22 cellular contexts compared by ENCODE assay signal in the genomic region with DNA sequence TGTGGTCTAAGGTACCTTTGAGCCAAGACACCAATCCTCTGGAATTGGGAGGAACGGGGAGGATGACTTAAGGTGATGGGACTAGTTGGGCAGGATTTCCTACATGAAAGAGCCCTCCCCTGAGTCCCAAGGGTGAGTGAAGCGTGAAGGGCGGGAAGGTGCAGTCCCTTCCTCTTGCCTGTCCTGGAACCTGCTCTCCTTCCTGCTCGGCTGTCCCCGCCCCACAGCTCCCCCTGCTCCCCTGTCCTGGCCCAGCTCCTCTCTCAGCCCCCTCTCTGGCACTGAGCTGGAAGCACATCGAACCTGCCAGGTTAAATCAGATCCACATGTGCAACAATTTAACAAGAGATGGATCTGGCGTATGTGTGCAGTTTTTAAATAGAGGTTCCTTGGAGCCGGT.
DNase-seq lines count a peak whose midpoint lies in the region; ATAC-seq, FAIRE-seq and TF ChIP-seq lines count a peak whose summit lies in the region.
"Had no signal": no experiment of that assay in that cellular context is flagged by ENCODE, and none has a peak within 500 bp of the region (broad histone marks: within the 10 kb centered on the region; RNA-seq: fewer than 3 reads in every experiment).

No MANE protein-coding gene starts in this region.

- H3K56ac ChIP-seq in mesendoderm (ENCODE audit: low read length), result no peak overlapping the region

- H3K27ac ChIP-seq in BLaER1 treated with 17β-estradiol and CSF1 and Interleukin-3, amounts not matched to agents 10 nM and 100 nM, result no peak overlapping the region
- H3K27ac ChIP-seq in WERI-Rb-1, result no peak overlapping the region
- no peak overlapping the region for H3K27ac ChIP-seq in mesendoderm (ENCODE audit: low read depth, low read length)

- H3K23ac ChIP-seq in mesendoderm (ENCODE audit: low read length), result no peak overlapping the region

- H3K27ac Mint-ChIP-seq in activated naive CD8-positive, alpha-beta T cell treated with anti-CD3 and anti-CD28 coated beads, Interleukin-2, amount 50 U/mL, for 24 hours, result no peak overlapping the region
- H3K27ac Mint-ChIP-seq: B cell; CD4-positive, CD25-positive, alpha-beta regulatory T cell had no signal

- H3K4me3 ChIP-seq in BLaER1 treated with 17β-estradiol and CSF1 and Interleukin-3, amounts not matched to agents 10 nM and 100 nM, result no peak overlapping the region
- H3K4me3 ChIP-seq in WERI-Rb-1 (ENCODE audit: low read depth, low read length) (no peak overlapping the region), mesendoderm (ENCODE audit: low read length) (no peak overlapping the region)
- H3K4me3 ChIP-seq: HAP-1, K562, MG63 had no signal

- H3K9me3 ChIP-seq in BLaER1 treated with 17β-estradiol and CSF1 and Interleukin-3, amounts not matched to agents 10 nM and 100 nM (replicated peaks in 1 of 11), result no peaks in the 10 kb centered on the region
- H3K9me3 ChIP-seq in WERI-Rb-1 (ENCODE audit: severe bottlenecking), result no peaks in the 10 kb centered on the region
- H3K9me3 ChIP-seq: HAP-1, MG63 had no signal

- no peaks in the 10 kb centered on the region for H3K4me1 Mint-ChIP-seq in activated naive CD8-positive, alpha-beta T cell treated with anti-CD3 and anti-CD28 coated beads, Interleukin-2, amount 50 U/mL, for 24 hours
- H3K4me1 Mint-ChIP-seq: B cell; CD4-positive, CD25-positive, alpha-beta regulatory T cell had no signal

- H3K36me3 ChIP-seq in BLaER1 treated with 17β-estradiol and CSF1 and Interleukin-3, amounts not matched to agents 10 nM and 100 nM, result no peaks in the 10 kb centered on the region
- peaks cover 3% of the 10 kb centered on the region; the same call in 1 of the 2 replicates for H3K36me3 ChIP-seq in WERI-Rb-1
- no peaks in the 10 kb centered on the region for H3K36me3 ChIP-seq in mesendoderm (ENCODE audit: control insufficient read depth, insufficient read depth, low read length)
- H3K36me3 ChIP-seq: HAP-1, MG63 had no signal

- no peak overlapping the region for H3K18ac ChIP-seq in mesendoderm (ENCODE audit: low read length)

- no peaks in the 10 kb centered on the region for H3K27me3 ChIP-seq in BLaER1 treated with 17β-estradiol and CSF1 and Interleukin-3, amounts not matched to agents 10 nM and 100 nM
- H3K27me3 ChIP-seq in WERI-Rb-1 (ENCODE audit: insufficient read depth, low read depth, severe bottlenecking) (no peaks in the 10 kb centered on the region), mesendoderm (ENCODE audit: insufficient read depth, low read length, poor library complexity) (no peaks in the 10 kb centered on the region)
- H3K27me3 ChIP-seq: MG63 had no signal

- H3K9me3 Mint-ChIP-seq in activated naive CD8-positive, alpha-beta T cell treated with anti-CD3 and anti-CD28 coated beads, Interleukin-2, amount 50 U/mL, for 24 hours, result no peaks in the 10 kb centered on the region

- H4K20me1 ChIP-seq in BLaER1 treated with 17β-estradiol and CSF1 and Interleukin-3, amounts not matched to agents 10 nM and 100 nM, result peaks cover 0 to 54% (median 0%) of the 10 kb centered on the region in 11 experiments; a peak in 3 of 22 replicates

- H3K9ac ChIP-seq in BLaER1 treated with 17β-estradiol and CSF1 and Interleukin-3, amounts not matched to agents 10 nM and 100 nM, result no peak overlapping the region
- H3K9ac ChIP-seq in mesendoderm (ENCODE audit: low read length), result no peak overlapping the region

- peaks cover 0 to 29% (median 12%) of the 10 kb centered on the region in 10 experiments; a peak in 14 of 20 replicates for H3K4me1 ChIP-seq in BLaER1 treated with 17β-estradiol and CSF1 and Interleukin-3, amounts not matched to agents 10 nM and 100 nM
- no peaks in the 10 kb centered on the region for H3K4me1 ChIP-seq in mesendoderm (ENCODE audit: control insufficient read depth, low read depth, low read length)
- H3K4me1 ChIP-seq: HAP-1 had no signal

- H3K4me3 Mint-ChIP-seq in activated naive CD8-positive, alpha-beta T cell treated with anti-CD3 and anti-CD28 coated beads, Interleukin-2, amount 50 U/mL, for 24 hours, result no peak overlapping the region
- H3K4me3 Mint-ChIP-seq: B cell; CD4-positive, CD25-positive, alpha-beta regulatory T cell had no signal

- peak; percentile 85 for ATAC-seq in esophagus mucosa
- ATAC-seq in activated naive CD8-positive, alpha-beta T cell treated with anti-CD3 and anti-CD28 coated beads, Interleukin-2, amount 50 U/mL, for 24 hours, result no peak
- ATAC-seq in HG03521 (IDR thresholded peaks at IDR 0.05; ENCODE audit: unreplicated experiment), result no peak
- ATAC-seq: K562 had no signal

- peak overlapping the region in 7 of 11 experiments; percentile 1 to 51 (median 40); a peak in 10 of 22 replicates for H3K4me2 ChIP-seq in BLaER1 treated with 17β-estradiol and CSF1 and Interleukin-3, amounts not matched to agents 10 nM and 100 nM
- no peak overlapping the region for H3K4me2 ChIP-seq in mesendoderm (ENCODE audit: low read length)

- H4K5ac ChIP-seq in mesendoderm (ENCODE audit: low read length), result no peak overlapping the region

- WGBS in mesendoderm (ENCODE audit: extremely low coverage, insufficient coverage, low lambda C conversion rate), result no CpG with 5 or more reads among the region's 8 CpGs

- DNase-seq in WERI-Rb-1, result peak; percentile 45
- peak; percentile 28 for DNase-seq in mesendoderm
- DNase-seq in activated naive CD8-positive, alpha-beta T cell treated with anti-CD3 and anti-CD28 coated beads, Interleukin-2, amount 50 U/mL, for 24 hours, result no peak
- DNase-seq in NCI-H2196 (lab: John Stamatoyannopoulos, UW; ENCODE audit: unreplicated experiment), result no peak
- DNase-seq in frontal cortex (ENCODE audit: low spot score in 2 of 2), result no peak
- DNase-seq: CD4-positive, CD25-positive, alpha-beta regulatory T cell; EL; GF-D8; MG63; NCI-H1417 treated with DMSO at 0.1 percent for 48 hours; NCI-H1930; NCI-H345; NCI-H524; SHP77 had no signal

- H3K36me3 Mint-ChIP-seq in activated naive CD8-positive, alpha-beta T cell treated with anti-CD3 and anti-CD28 coated beads, Interleukin-2, amount 50 U/mL, for 24 hours (ENCODE audit: low read depth), result no peaks in the 10 kb centered on the region
- H3K36me3 Mint-ChIP-seq: CD4-positive, CD25-positive, alpha-beta regulatory T cell had no signal

- H2BK5ac ChIP-seq in mesendoderm (ENCODE audit: low read length), result no peak overlapping the region

- no peak overlapping the region for H2BK15ac ChIP-seq in mesendoderm (replicated peaks; ENCODE audit: low read depth)

- no peaks in the 10 kb centered on the region for H3K79me1 ChIP-seq in mesendoderm (ENCODE audit: low read length)

- no peak overlapping the region for H2BK120ac ChIP-seq in mesendoderm (ENCODE audit: low read depth, low read length)

- H3K4ac ChIP-seq in mesendoderm (ENCODE audit: low read depth, low read length), result no peak overlapping the region

- no peak overlapping the region for H4K8ac ChIP-seq in mesendoderm (ENCODE audit: low read depth, low read length)

- no peaks in the 10 kb centered on the region for H3K79me2 ChIP-seq in mesendoderm (ENCODE audit: control insufficient read depth, insufficient read depth, low read length)

- H2AK5ac ChIP-seq in mesendoderm (ENCODE audit: low read length), result no peak overlapping the region

- H3K27me3 Mint-ChIP-seq in activated naive CD8-positive, alpha-beta T cell treated with anti-CD3 and anti-CD28 coated beads, Interleukin-2, amount 50 U/mL, for 24 hours, result peaks cover 2% of the 10 kb centered on the region
- H3K27me3 Mint-ChIP-seq: CD4-positive, CD25-positive, alpha-beta regulatory T cell had no signal

- no peak for FAIRE-seq in frontal cortex (lab: Jason Lieb, UNC)
- FAIRE-seq: A204.1, GM19239, K562 had no signal

- no peak for TF ChIP-seq CTCF in WERI-Rb-1 (IDR thresholded peaks at IDR 0.05; ENCODE audit: low read depth, low read length)

Comparison
In these comparisons a context has a peak if more than half of its experiments do, and no peak if none do; other contexts are left out.
1. DNase-seq: peak in WERI-Rb-1 (single experiment) and mesendoderm (single experiment); none in activated naive CD8-positive, alpha-beta T cell treated with anti-CD3 and anti-CD28 coated beads, Interleukin-2, amount 50 U/mL, for 24 hours (single experiment), NCI-H2196 (single experiment) and frontal cortex (0 of 2).